ENCODE assay signal across 18 cellular contexts in the genomic region with DNA sequence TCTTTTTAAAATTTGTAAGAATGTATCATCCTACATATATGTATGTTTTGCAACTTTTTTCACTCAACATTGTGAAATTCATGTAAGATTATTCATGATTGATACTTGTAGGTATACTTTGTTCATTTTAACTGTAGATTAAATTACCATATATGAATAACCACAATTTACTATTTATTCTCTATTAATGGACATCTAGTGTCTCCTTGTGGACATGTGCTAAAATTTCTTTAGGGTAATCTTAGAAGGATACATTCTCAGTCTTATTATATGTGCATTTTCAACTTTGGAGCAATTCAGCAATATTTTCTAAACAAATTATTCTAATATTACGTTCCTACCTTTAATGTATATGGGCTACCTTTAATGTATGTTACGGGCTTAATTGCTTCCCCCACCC.
DNase-seq lines count a peak whose midpoint lies in the region; ATAC-seq, FAIRE-seq and TF ChIP-seq lines count a peak whose summit lies in the region.
"Had no signal": no experiment of that assay in that cellular context is flagged by ENCODE, and none has a peak within 500 bp of the region (broad histone marks: within the 10 kb centered on the region; RNA-seq: fewer than 3 reads in every experiment).

No MANE protein-coding gene starts in this region.

- H3K27me3 ChIP-seq in GM06990 (replicated peaks; ENCODE audit: control insufficient read depth, insufficient read depth, low read length), result no peaks in the 10 kb centered on the region
- H3K27me3 ChIP-seq: ascending aorta, heart left ventricle, right atrium auricular region had no signal

- peak; percentile 77 for FAIRE-seq in A204.1 (lab: Jason Lieb, UNC)

- H3K36me3 ChIP-seq in GM06990 (ENCODE audit: control insufficient read depth, insufficient read depth, low read length) (no peaks in the 10 kb centered on the region), OCI-LY7 (ENCODE audit: insufficient read depth, low read length) (peaks cover 19% of the 10 kb centered on the region)
- H3K36me3 ChIP-seq: ascending aorta, heart left ventricle, right atrium auricular region had no signal

- H3K27ac ChIP-seq in OCI-LY7 (ENCODE audit: low read depth, low read length, poor library complexity, severe bottlenecking), result no peak overlapping the region
- H3K27ac ChIP-seq: ascending aorta, heart left ventricle, right atrium auricular region had no signal

- no peak overlapping the region for H2AFZ ChIP-seq in OCI-LY7 (ENCODE audit: low read length)

- DNase-seq in GM06990 (ENCODE audit: extremely low read depth, insufficient read length), result peak; percentile 6
- no peak for DNase-seq in OCI-LY7 (ENCODE audit: low spot score)
- peak; percentile 16 to 28 for DNase-seq in erythroblast (lab: John Stamatoyannopoulos, UW)
- DNase-seq in hypothalamus (lab: John Stamatoyannopoulos, UW), result no peak
- DNase-seq in NK-92 (lab: John Stamatoyannopoulos, UW; ENCODE audit: unreplicated experiment), result no peak
- DNase-seq in iPS-NIHi7 (ENCODE audit: extremely low spot score), result no peak
- DNase-seq: effector CD4-positive, alpha-beta T cell; GDM1; heart left ventricle; left colon; NCI-H2029; stimulated activated naive CD8-positive, alpha-beta T cell treated with anti-CD3 and anti-CD28 coated beads, Interleukin-15, Interleukin-2, amounts not matched to agents 100 U/mL and 50 U/mL, for 24 hours; T-cell had no signal

- no peaks in the 10 kb centered on the region for H3K9me2 ChIP-seq in OCI-LY7 (ENCODE audit: insufficient read depth, low read length)

- peaks cover 11% of the 10 kb centered on the region for H3K4me1 ChIP-seq in OCI-LY7 (ENCODE audit: insufficient read depth, low read length, poor library complexity, severe bottlenecking)
- H3K4me1 ChIP-seq: ascending aorta, right atrium auricular region had no signal

- ATAC-seq in GM18517 (IDR thresholded peaks at IDR 0.05; ENCODE audit: unreplicated experiment), result no peak
- ATAC-seq: heart left ventricle; left colon; natural killer cell treated with Interleukin-12 subunit alpha and Interleukin-12 subunit beta and Interleukin-15 and Interleukin-18, amount 100 ng/mL, for 72 hours; stimulated activated naive CD8-positive, alpha-beta T cell treated with anti-CD3 and anti-CD28 coated beads, Interleukin-15, Interleukin-2, amounts not matched to agents 100 U/mL and 50 U/mL, for 24 hours; T-cell had no signal

- CTCF ChIA-PET in OCI-LY7 (lab: Charles Lee; ENCODE audit: unreplicated experiment), result no interaction called here

- peaks cover 91% of the 10 kb centered on the region for H3K79me2 ChIP-seq in OCI-LY7 (ENCODE audit: insufficient read depth, low read depth, low read length)

- no peaks in the 10 kb centered on the region for H3K9me3 ChIP-seq in OCI-LY7 (ENCODE audit: low read length)
- H3K9me3 ChIP-seq: ascending aorta, heart left ventricle, right atrium auricular region had no signal

- H4K20me1 ChIP-seq in OCI-LY7 (ENCODE audit: insufficient read depth, low read length), result 0 out of 2 replicates have a peak, but pooled peaks cover 7% of the 10 kb centered on the region

- intact Hi-C loops in OCI-LY7 (cut with micrococcal nuclease; ENCODE audit: unreplicated experiment), result loop anchor here (10.0 kb wide), 2 partner anchors 320 to 380 kb away; no protein-coding TSS in a partner anchor

- H3K4me3 ChIP-seq in GM06990 (replicated peaks; ENCODE audit: low read depth, low read length), result no peak overlapping the region
- no peak overlapping the region for H3K4me3 ChIP-seq in OCI-LY7 (ENCODE audit: low read depth, low read length, poor library complexity, severe bottlenecking)
- H3K4me3 ChIP-seq: ascending aorta, heart left ventricle, right atrium auricular region had no signal

- POLR2A ChIA-PET in OCI-LY7 (lab: Charles Lee), result no interaction called here

- H3K4me2 ChIP-seq in OCI-LY7 (ENCODE audit: low read length), result no peak overlapping the region

- BruUV-seq in OCI-LY7 (replicated peaks; lab: Mats Ljungman, UMichigan), result no TSS peak

- TF ChIP-seq POLR2A in erythroblast (IDR thresholded peaks at IDR 0.05; ENCODE audit: low read length), result no peak

- no peak for TF ChIP-seq CTCF in GM06990 (IDR thresholded peaks at IDR 0.05; ENCODE audit: insufficient read depth, low read length, poor library complexity, severe bottlenecking)
- peak; percentile 45; the same call in 1 of the 2 replicates for TF ChIP-seq CTCF in OCI-LY7 (conservative IDR thresholded peaks at IDR 0.05; ENCODE audit: low read length)

Comparison
In these comparisons a context has a peak if more than half of its experiments do, and no peak if none do; other contexts are left out.
1. DNase-seq: peak in GM06990 (single experiment) and erythroblast (2 of 2); none in OCI-LY7 (single experiment), hypothalamus (0 of 51), NK-92 (single experiment) and iPS-NIHi7 (single experiment).